In genomic region chr1:46524843-46525242, GRCh38 we compare ENCODE assay signal across 1 cellular context.
TF ChIP-seq lines count a peak whose summit lies in the region.

No MANE protein-coding gene starts in this region.

TF ChIP-seq in H1, 55 proteins besides CTCF, POLR2A, EP300 and RAD21:
- TF ChIP-seq POU5F1 (IDR thresholded peaks at IDR 0.05; ENCODE audit: low read depth, low read length): no peak
- TF ChIP-seq GTF2F1 (IDR thresholded peaks at IDR 0.05; ENCODE audit: borderline replicate concordance, low read depth, low read length): no peak
- 0 out of 2 replicates have a peak, but pooled peaks have one; percentile 16 for TF ChIP-seq SUZ12 (IDR thresholded peaks at IDR 0.05; ENCODE audit: low read length)
